19 cellular contexts compared by ENCODE assay signal in genomic region chr12:45281994-45282393, GRCh38.
A peak's percentile ranks its signal among the peaks of the same experiment; 100 is the strongest.
DNase-seq lines count a peak whose midpoint lies in the region; ATAC-seq, FAIRE-seq and TF ChIP-seq lines count a peak whose summit lies in the region.
"Had no signal": no experiment of that assay in that cellular context is flagged by ENCODE, and none has a peak within 500 bp of the region (broad histone marks: within the 10 kb centered on the region; RNA-seq: fewer than 3 reads in every experiment).

No MANE protein-coding gene starts in this region.

- FAIRE-seq in astrocyte (lab: Jason Lieb, UNC), result no peak
- FAIRE-seq: D721Med, G401.6, GM12891, H1 had no signal

- no peak overlapping the region for H3K9ac ChIP-seq in astrocyte (ENCODE audit: low read length)

- no peak for DNase-seq in Caco-2
- DNase-seq in astrocyte (ENCODE audit: low read depth), result peak; percentile 44
- DNase-seq in nephron progenitor cell, result no peak
- no peak for DNase-seq in NCI-H146 treated with DMSO at 0.1 percent for 48 hours (lab: John Stamatoyannopoulos, UW; ENCODE audit: unreplicated experiment)
- DNase-seq in midbrain (lab: John Stamatoyannopoulos, UW), result no peak
- no peak for DNase-seq in HK-2 (ENCODE audit: unreplicated experiment)
- DNase-seq: ACHN; C1 segment of cervical spinal cord; CD4-positive, alpha-beta memory T cell; DMS153; DMS79 treated with DMSO at 0.1 percent for 48 hours; EL had no signal

- H3K27ac Mint-ChIP-seq in Caco-2 (ENCODE audit: unreplicated experiment) (peak overlapping the region; percentile 78), astrocyte (ENCODE audit: unreplicated experiment) (peak overlapping the region; percentile 53), nephron progenitor cell (peak overlapping the region; percentile 18)
- H3K27ac Mint-ChIP-seq: B cell had no signal

- H3K4me3 ChIP-seq in Caco-2 (ENCODE audit: low read depth, low read length), result no peak overlapping the region
- no peak overlapping the region for H3K4me3 ChIP-seq in astrocyte (ENCODE audit: insufficient read depth, low read depth, low read length)
- H3K4me3 ChIP-seq: HAP-1 had no signal

- no peak overlapping the region for H3K27ac ChIP-seq in astrocyte (ENCODE audit: low read depth, low read length)

- H3K36me3 Mint-ChIP-seq in Caco-2 (ENCODE audit: insufficient read depth, unreplicated experiment), result peaks cover 57% of the 10 kb centered on the region
- H3K36me3 Mint-ChIP-seq in astrocyte (ENCODE audit: low read depth, unreplicated experiment), result peaks cover 15% of the 10 kb centered on the region
- peaks cover 42% of the 10 kb centered on the region for H3K36me3 Mint-ChIP-seq in nephron progenitor cell (ENCODE audit: low read depth)

- peaks cover 94% of the 10 kb centered on the region for H3K4me1 ChIP-seq in Caco-2
- H3K4me1 ChIP-seq in astrocyte (ENCODE audit: insufficient read depth, low read length), result peaks cover 23% of the 10 kb centered on the region

- H3K27me3 ChIP-seq in Caco-2 (replicated peaks; ENCODE audit: control insufficient read depth, insufficient read depth, low read length), result no peaks in the 10 kb centered on the region
- H3K27me3 ChIP-seq in astrocyte (ENCODE audit: insufficient read depth, low read length), result no peaks in the 10 kb centered on the region

- H3K27me3 Mint-ChIP-seq in Caco-2 (ENCODE audit: insufficient read depth, unreplicated experiment) (no peaks in the 10 kb centered on the region), astrocyte (ENCODE audit: low read depth, unreplicated experiment) (no peaks in the 10 kb centered on the region), nephron progenitor cell (ENCODE audit: low read depth, poor library complexity) (no peaks in the 10 kb centered on the region)
- H3K27me3 Mint-ChIP-seq: B cell; CD4-positive, alpha-beta memory T cell had no signal

- no peak for TF ChIP-seq CTCF in Caco-2 (IDR thresholded peaks at IDR 0.05; ENCODE audit: insufficient read depth in 1 of 2, low read depth in 1 of 2, low read length in 1 of 2, severe bottlenecking in 1 of 2, unreplicated experiment in 1 of 2)
- TF ChIP-seq CTCF in astrocyte (IDR thresholded peaks at IDR 0.05; ENCODE audit: insufficient read depth, low read depth, low read length), result no peak
- no peak for TF ChIP-seq CTCF in nephron progenitor cell (IDR thresholded peaks at IDR 0.05)

- H2AFZ ChIP-seq in astrocyte (ENCODE audit: low read depth, low read length), result no peak overlapping the region

- H3K36me3 ChIP-seq in Caco-2 (ENCODE audit: control insufficient read depth, insufficient read depth, low read length), result peaks cover 1% of the 10 kb centered on the region; the same call in 1 of the 2 replicates
- H3K36me3 ChIP-seq in astrocyte (ENCODE audit: insufficient read depth, low read length), result no peaks in the 10 kb centered on the region
- H3K36me3 ChIP-seq: HAP-1 had no signal

- peaks cover 90% of the 10 kb centered on the region for H3K4me1 Mint-ChIP-seq in Caco-2 (ENCODE audit: low read depth, unreplicated experiment)
- peaks cover 66% of the 10 kb centered on the region for H3K4me1 Mint-ChIP-seq in astrocyte (ENCODE audit: low read depth, unreplicated experiment)
- peaks cover 58% of the 10 kb centered on the region for H3K4me1 Mint-ChIP-seq in nephron progenitor cell

- H3K4me2 ChIP-seq in astrocyte (ENCODE audit: low read length), result no peak overlapping the region

- H3K9me3 ChIP-seq in Caco-2 (no peaks in the 10 kb centered on the region), astrocyte (ENCODE audit: insufficient read depth, low read depth, low read length) (no peaks in the 10 kb centered on the region)
- H3K9me3 ChIP-seq: HAP-1 had no signal

- H3K9me3 Mint-ChIP-seq in Caco-2 (ENCODE audit: unreplicated experiment), result peaks cover 10% of the 10 kb centered on the region
- no peaks in the 10 kb centered on the region for H3K9me3 Mint-ChIP-seq in astrocyte (ENCODE audit: unreplicated experiment)
- H3K9me3 Mint-ChIP-seq in nephron progenitor cell, result no peaks in the 10 kb centered on the region

- H3K4me3 Mint-ChIP-seq in Caco-2 (ENCODE audit: unreplicated experiment) (peak overlapping the region; percentile 14), astrocyte (ENCODE audit: unreplicated experiment) (peak overlapping the region; percentile 29), nephron progenitor cell (no peak overlapping the region)
- H3K4me3 Mint-ChIP-seq: B cell; CD4-positive, alpha-beta memory T cell had no signal

- H4K20me1 ChIP-seq in astrocyte (ENCODE audit: insufficient read depth, low read length), result no peaks in the 10 kb centered on the region

- no TSS peak for BruUV-seq in Caco-2 (replicated peaks; lab: Mats Ljungman, UMichigan)

- no peak for ATAC-seq in GM18861 (IDR thresholded peaks at IDR 0.05; ENCODE audit: unreplicated experiment)

- intact Hi-C loops in Caco-2 (cut with micrococcal nuclease; ENCODE audit: unreplicated experiment), result loop anchor here (5.0 kb wide), 3 partner anchors 105 to 150 kb away; no protein-coding TSS in a partner anchor

- POLR2A ChIA-PET in Caco-2 (lab: Charles Lee), result no interaction called here

- CTCF ChIA-PET in Caco-2 (lab: Charles Lee), result no interaction called here

- peaks cover 71% of the 10 kb centered on the region for H3K79me2 ChIP-seq in astrocyte (ENCODE audit: insufficient read depth, low read length)

Comparison
In these comparisons a context has a peak if more than half of its experiments do, and no peak if none do; other contexts are left out.
1. H3K27ac Mint-ChIP-seq: peak in every context shown above with its lines; median percentile 78 in Caco-2; 53 in astrocyte; 18 in nephron progenitor cell.